In genomic region chr22:47374901-47375575, GRCh38 we compare ENCODE assay signal across 25 cellular contexts.
"Had no signal": no experiment of that assay in that cellular context is flagged by ENCODE, and none has a peak within 500 bp of the region (broad histone marks: within the 10 kb centered on the region; RNA-seq: fewer than 3 reads in every experiment).

No MANE protein-coding gene starts in this region.

- H3K9me3 Mint-ChIP-seq: activated naive CD4-positive, alpha-beta T cell treated with anti-CD3 and anti-CD28 coated beads, Interleukin-2, amount 50 U/mL, for 24 hours had no signal

- H3K27me3 ChIP-seq: pancreas, right atrium auricular region, thyroid gland had no signal

- H3K27ac ChIP-seq: coronary artery, dorsolateral prefrontal cortex, left ventricle myocardium inferior, pancreas, right atrium auricular region, thyroid gland had no signal

- H3K4me3 ChIP-seq: coronary artery, dorsolateral prefrontal cortex, left ventricle myocardium inferior, pancreas, right atrium auricular region, thyroid gland had no signal

- H3K27ac Mint-ChIP-seq: activated CD4-positive, alpha-beta memory T cell treated with anti-CD3 and anti-CD28 coated beads for 36 hours; activated CD4-positive, alpha-beta T cell treated with anti-CD3 and anti-CD28 coated beads, Interleukin-2, amount 10 ng/mL, durations not matched to agents 24 days and 14 days; activated naive CD4-positive, alpha-beta T cell treated with anti-CD3 and anti-CD28 coated beads, Interleukin-2, amount 50 U/mL, for 24 hours; activated T-helper 1 cell treated with anti-CD3 and anti-CD28 coated beads, Interleukin-12 subunit alpha, Interleukin-12 subunit beta, Interleukin-2, Interleukin-4 antibody, amounts not matched to agents 30 ng/mL and 10 ng/mL and 1 ng/mL, durations not matched to agents 14 hours and 24 hours and 36 hours; naive thymus-derived CD4-positive, alpha-beta T cell; stimulated activated memory B cell treated with anti-CD40 and anti-IgM and Interleukin-4, amounts not matched to agents 10 μg/mL and 1 μg/mL and 100 μg/mL, for 72 hours; T-helper 17 cell had no signal

- H3K4me3 Mint-ChIP-seq: activated CD4-positive, alpha-beta memory T cell treated with anti-CD3 and anti-CD28 coated beads for 36 hours; activated CD4-positive, alpha-beta T cell treated with anti-CD3 and anti-CD28 coated beads, Interleukin-2, amount 10 ng/mL, durations not matched to agents 24 days and 14 days; activated naive CD4-positive, alpha-beta T cell treated with anti-CD3 and anti-CD28 coated beads, Interleukin-2, amount 50 U/mL, for 24 hours; activated T-helper 1 cell treated with anti-CD3 and anti-CD28 coated beads, Interleukin-12 subunit alpha, Interleukin-12 subunit beta, Interleukin-2, Interleukin-4 antibody, amounts not matched to agents 30 ng/mL and 10 ng/mL and 1 ng/mL, durations not matched to agents 14 hours and 24 hours and 36 hours; naive thymus-derived CD4-positive, alpha-beta T cell; stimulated activated memory B cell treated with anti-CD40 and anti-IgM and Interleukin-4, amounts not matched to agents 10 μg/mL and 1 μg/mL and 100 μg/mL, for 72 hours; stimulated activated naive CD8-positive, alpha-beta T cell treated with anti-CD3 and anti-CD28 coated beads, Interleukin-15, amount 100 ng/mL, for 72 hours; T-helper 17 cell had no signal

- H3K36me3 ChIP-seq: left ventricle myocardium inferior, pancreas, right atrium auricular region, thyroid gland had no signal

- ATAC-seq: naive thymus-derived CD4-positive, alpha-beta T cell; pancreas; SK-N-SH treated with all-trans-retinoic acid at 6 μM for 48 hours; stimulated activated memory B cell treated with anti-CD40 and anti-IgM and Interleukin-4, amounts not matched to agents 10 μg/mL and 1 μg/mL and 100 μg/mL, for 72 hours; stimulated activated naive CD8-positive, alpha-beta T cell treated with anti-CD3 and anti-CD28 coated beads, Interleukin-15, amount 100 ng/mL, for 72 hours; T-helper 17 cell had no signal

- H3K36me3 Mint-ChIP-seq: activated CD4-positive, alpha-beta memory T cell treated with anti-CD3 and anti-CD28 coated beads for 36 hours had no signal

- DNase-seq: activated CD4-positive, alpha-beta memory T cell treated with anti-CD3 and anti-CD28 coated beads for 36 hours; activated CD4-positive, alpha-beta T cell treated with anti-CD3 and anti-CD28 coated beads, Interleukin-2, amount 10 ng/mL, durations not matched to agents 24 days and 14 days; activated CD4-positive, CD25-positive, alpha-beta regulatory T cell treated with anti-CD3 and anti-CD28 coated beads, Interleukin-2, amount 50 U/mL, for 72 hours; activated gamma-delta T cell treated with Interleukin-2 at 50 U/mL for 16 hours; anterior cingulate cortex; effector memory CD4-positive, alpha-beta T cell; left ventricle myocardium inferior; mammary epithelial cell; midbrain; naive thymus-derived CD4-positive, alpha-beta T cell; stimulated activated CD4-positive, alpha-beta T cell treated with anti-CD3 and anti-CD28 coated beads, Interleukin-12 subunit alpha, Interleukin-12 subunit beta, amount 100 ng/mL, for 4 hours; stimulated activated CD4-positive, alpha-beta T cell treated with anti-CD3 and anti-CD28 coated beads, Interleukin-4, amount 100 ng/mL, for 24 hours; stimulated activated naive CD8-positive, alpha-beta T cell treated with anti-CD3 and anti-CD28 coated beads, Interleukin-15, amount 100 ng/mL, for 72 hours; substantia nigra; T-helper 17 cell; T1000; thyroid gland had no signal

- H3K9me3 ChIP-seq: left ventricle myocardium inferior, pancreas, right atrium auricular region, thyroid gland had no signal

- H3K4me1 ChIP-seq: left ventricle myocardium inferior, pancreas, right atrium auricular region, thyroid gland had no signal

- H3K4me1 Mint-ChIP-seq: activated naive CD4-positive, alpha-beta T cell treated with anti-CD3 and anti-CD28 coated beads, Interleukin-2, amount 50 U/mL, for 24 hours; stimulated activated memory B cell treated with anti-CD40 and anti-IgM and Interleukin-4, amounts not matched to agents 10 μg/mL and 1 μg/mL and 100 μg/mL, for 72 hours; stimulated activated naive CD8-positive, alpha-beta T cell treated with anti-CD3 and anti-CD28 coated beads, Interleukin-15, amount 100 ng/mL, for 72 hours had no signal
